ENCODE assay signal across 7 cellular contexts in the genomic region with DNA sequence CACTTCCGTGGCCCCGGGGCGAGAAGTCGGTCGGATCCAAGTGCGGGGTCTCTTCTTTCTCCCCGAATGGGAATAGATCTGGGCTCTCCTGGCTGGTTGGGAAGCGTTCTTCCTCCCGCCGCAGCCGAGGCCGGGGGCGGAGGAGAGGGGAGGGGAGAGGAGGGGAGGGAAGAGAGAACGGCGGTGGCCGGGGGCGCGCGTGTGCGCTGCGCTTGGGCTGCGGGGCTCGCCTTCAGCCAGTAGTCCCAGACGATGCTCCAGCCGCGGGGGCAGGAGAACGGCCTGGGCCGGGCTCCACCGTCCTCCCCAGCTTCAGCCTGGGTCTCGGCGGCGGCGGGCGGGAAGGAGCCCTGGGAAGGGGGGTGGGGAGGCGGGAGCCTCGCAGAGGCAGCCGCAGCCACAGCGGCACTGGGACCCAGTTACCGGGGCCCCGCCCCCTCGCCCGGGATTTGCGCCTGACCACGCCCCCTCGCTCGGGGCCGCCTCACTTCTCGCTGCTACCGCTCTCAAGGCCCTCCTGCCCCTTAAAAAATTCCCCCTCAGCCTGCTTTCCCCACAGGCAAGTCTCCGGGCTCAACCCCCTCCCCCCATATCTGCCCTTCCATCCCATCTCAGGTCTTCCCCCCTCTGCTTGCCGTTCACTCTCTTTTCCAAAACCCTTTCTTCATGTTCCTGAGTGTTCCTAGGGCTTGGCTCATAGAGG. TPM values are rescaled to one million over a fixed set of nuclear protein-coding genes. Genes with fewer than 3 reads are reported as not detected.
DNase-seq lines count a peak whose midpoint lies in the region; ATAC-seq, FAIRE-seq and TF ChIP-seq lines count a peak whose summit lies in the region.

A gene (minus strand): TSS at position 421 of the 703 bp plus-strand sequence. CDS start 802 bp downstream, outside the sequence.

- H3K23ac ChIP-seq in mesendoderm (ENCODE audit: low read length): no peak within 1 kb of the TSS

- ATAC-seq in activated CD8-positive, alpha-beta T cell treated with anti-CD3 and anti-CD28 coated beads for 36 hours: peak; percentile 61
- ATAC-seq in GM18511 (IDR thresholded peaks at IDR 0.05; ENCODE audit: unreplicated experiment): no peak

- H3K27ac ChIP-seq in mesendoderm (ENCODE audit: low read depth, low read length): peak within 1 kb of the TSS; percentile 66

- POLR2A ChIA-PET in activated CD8-positive, alpha-beta T cell treated with anti-CD3 and anti-CD28 coated beads for 36 hours (lab: Charles Lee): no interaction called here

- H3K4me1 Mint-ChIP-seq in activated CD8-positive, alpha-beta T cell treated with anti-CD3 and anti-CD28 coated beads for 36 hours (ENCODE audit: low read depth): peaks cover 2% of the 10 kb centered on the region

- H3K79me2 ChIP-seq in mesendoderm (ENCODE audit: control insufficient read depth, insufficient read depth, low read length): peaks cover 3% of the 10 kb centered on the region

- H3K56ac ChIP-seq in mesendoderm (ENCODE audit: low read length): peak within 1 kb of the TSS; percentile 79

- peak within 1 kb of the TSS; percentile 54 for H3K4me3 Mint-ChIP-seq in activated CD8-positive, alpha-beta T cell treated with anti-CD3 and anti-CD28 coated beads for 36 hours

- H3K27ac Mint-ChIP-seq in activated CD8-positive, alpha-beta T cell treated with anti-CD3 and anti-CD28 coated beads for 36 hours: no peak within 1 kb of the TSS

- no peaks in the 10 kb centered on the region for H3K79me1 ChIP-seq in mesendoderm (ENCODE audit: low read length)

- intact Hi-C loops in activated CD8-positive, alpha-beta T cell treated with anti-CD3 and anti-CD28 coated beads for 36 hours (cut with micrococcal nuclease): no loop called here

- WGBS in mesendoderm (ENCODE audit: extremely low coverage, insufficient coverage, low lambda C conversion rate): no CpG with 5 or more reads among the region's 51 CpGs

- H4K5ac ChIP-seq in mesendoderm (ENCODE audit: low read length): no peak within 1 kb of the TSS

- H3K4me2 ChIP-seq in mesendoderm (ENCODE audit: low read length): peak within 1 kb of the TSS; percentile 83

- peak within 1 kb of the TSS; percentile 64 for H3K4me3 ChIP-seq in mesendoderm (ENCODE audit: low read length)

- peak within 1 kb of the TSS; percentile 97 for H3K18ac ChIP-seq in mesendoderm (ENCODE audit: low read length)

- peak within 1 kb of the TSS; percentile 80 for H3K9ac ChIP-seq in mesendoderm (ENCODE audit: low read length)

- no peaks in the 10 kb centered on the region for H3K27me3 ChIP-seq in mesendoderm (ENCODE audit: insufficient read depth, low read length, poor library complexity)

- H2BK120ac ChIP-seq in mesendoderm (ENCODE audit: low read depth, low read length): no peak within 1 kb of the TSS

- H2BK15ac ChIP-seq in mesendoderm (replicated peaks; ENCODE audit: low read depth): no peak within 1 kb of the TSS

- peak; percentile 11 for DNase-seq in GM18507 (ENCODE audit: extremely low spot score, insufficient read length, low read depth)
- DNase-seq in NCI-H2196 treated with DMSO at 0.1 percent for 48 hours (lab: John Stamatoyannopoulos, UW; ENCODE audit: unreplicated experiment): peak; percentile 27
- peak; percentile 34 for DNase-seq in activated CD8-positive, alpha-beta T cell treated with anti-CD3 and anti-CD28 coated beads for 36 hours
- peak; percentile 77 for DNase-seq in epidermal melanocyte (ENCODE audit: insufficient read length, low spot score)
- DNase-seq in mesendoderm: peak; percentile 62
- peak; percentile 61 for DNase-seq in stimulated activated CD8-positive, alpha-beta memory T cell treated with anti-CD3 and anti-CD28 coated beads, Interleukin-4, amount 100 ng/mL, for 48 hours

- peak within 1 kb of the TSS; percentile 81 for H3K4ac ChIP-seq in mesendoderm (ENCODE audit: low read depth, low read length)

- H3K4me1 ChIP-seq in mesendoderm (ENCODE audit: control insufficient read depth, low read depth, low read length): no peaks in the 10 kb centered on the region

- H2AK5ac ChIP-seq in mesendoderm (ENCODE audit: low read length): no peak within 1 kb of the TSS

- no peak for TF ChIP-seq CTCF in activated CD8-positive, alpha-beta T cell treated with anti-CD3 and anti-CD28 coated beads for 36 hours (IDR thresholded peaks at IDR 0.05)

- no peaks in the 10 kb centered on the region for H3K9me3 Mint-ChIP-seq in activated CD8-positive, alpha-beta T cell treated with anti-CD3 and anti-CD28 coated beads for 36 hours

- no peaks in the 10 kb centered on the region for H3K36me3 Mint-ChIP-seq in activated CD8-positive, alpha-beta T cell treated with anti-CD3 and anti-CD28 coated beads for 36 hours (ENCODE audit: low read depth)

- peaks cover 25% of the 10 kb centered on the region for H3K27me3 Mint-ChIP-seq in activated CD8-positive, alpha-beta T cell treated with anti-CD3 and anti-CD28 coated beads for 36 hours

- peak within 1 kb of the TSS; percentile 39 for H4K8ac ChIP-seq in mesendoderm (ENCODE audit: low read depth, low read length)

- no peak within 1 kb of the TSS for H2BK5ac ChIP-seq in mesendoderm (ENCODE audit: low read length)

- FAIRE-seq in GM18507 (lab: Jason Lieb, UNC): no peak

- CTCF ChIA-PET in activated CD8-positive, alpha-beta T cell treated with anti-CD3 and anti-CD28 coated beads for 36 hours (lab: Charles Lee): no interaction called here

- H3K36me3 ChIP-seq in mesendoderm (ENCODE audit: control insufficient read depth, insufficient read depth, low read length): no peaks in the 10 kb centered on the region

RNA-seq across cellular contexts. Expression of the gene that starts here (rescaled TPM):
- total RNA-seq in activated CD8-positive, alpha-beta T cell treated with anti-CD3 and anti-CD28 coated beads for 36 hours: under 1 TPM; 0.07 TPM
- polyA plus RNA-seq in mesendoderm (2013, experiment 1 of 2): 13.5 TPM
- polyA plus RNA-seq in mesendoderm (2013, experiment 2 of 2): 13.7 TPM

Comparison
In these comparisons a context has a peak if more than half of its experiments do, and no peak if none do; other contexts are left out.
1. Peak in DNase-seq and ATAC-seq in activated CD8-positive, alpha-beta T cell treated with anti-CD3 and anti-CD28 coated beads for 36 hours; RNA of the gene not detected or under 1 TPM.
2. DNase-seq: peak in every context shown above with its lines; median percentile 77 in epidermal melanocyte; 62 in mesendoderm; 61 in stimulated activated CD8-positive, alpha-beta memory T cell treated with anti-CD3 and anti-CD28 coated beads, Interleukin-4, amount 100 ng/mL, for 48 hours; 34 in activated CD8-positive, alpha-beta T cell treated with anti-CD3 and anti-CD28 coated beads for 36 hours; 27 in NCI-H2196 treated with DMSO at 0.1 percent for 48 hours; 11 in GM18507.